ENCODE assay signal across 26 cellular contexts in genomic region chr16:53985865-53986264, GRCh38.
"Had no signal": no experiment of that assay in that cellular context is flagged by ENCODE, and none has a peak within 500 bp of the region (broad histone marks: within the 10 kb centered on the region; RNA-seq: fewer than 3 reads in every experiment).

No MANE protein-coding gene starts in this region.

- FAIRE-seq: TTC549 had no signal

- H3K36me3 ChIP-seq: brain microvascular endothelial cell had no signal

- DNase-seq: activated B cell treated with CpG ODN at 0.5 μM for 24 hours; activated CD4-positive, alpha-beta T cell treated with anti-CD3 and anti-CD28 coated beads for 1 hour; activated CD4-positive, alpha-beta T cell treated with anti-CD3 and anti-CD28 coated beads, Interleukin-2, amount 10 ng/mL, durations not matched to agents 24 days and 14 days; activated CD4-positive, alpha-beta T cell treated with anti-CD3 and anti-CD28 coated beads, Interleukin-2, amount 50 U/mL, for 48 hours; activated CD8-positive, alpha-beta memory T cell treated with anti-CD3 and anti-CD28 coated beads, Interleukin-2, amount 10 ng/mL, durations not matched to agents 7 days and 5 days; activated effector memory CD4-positive, alpha-beta T cell treated with Interleukin-2 at 50 U/mL for 16 hours; activated naive CD4-positive, alpha-beta T cell; activated naive CD8-positive, alpha-beta T cell treated with anti-CD3 and anti-CD28 coated beads, Interleukin-2, amount 50 U/mL, for 24 hours; activated T-cell treated with anti-CD3 and anti-CD28 coated beads, Interleukin-2, amount 50 U/mL, for 24 hours; amygdala; brain microvascular endothelial cell; caudate nucleus; KG1; NCI-H1092; NCI-H1930; NCI-H2107; NCI-H2171 treated with DMSO at 0.1 percent for 48 hours; NCI-H345; NCI-H510A; NCI-H526 treated with DMSO at 0.1 percent for 48 hours; NCI-H82; SIG-M5; T-helper 17 cell; T-helper 9 cell had no signal

- ATAC-seq: activated CD8-positive, alpha-beta memory T cell treated with anti-CD3 and anti-CD28 coated beads, Interleukin-2, amount 10 ng/mL, durations not matched to agents 7 days and 5 days; activated naive CD4-positive, alpha-beta T cell treated with anti-CD3 and anti-CD28 coated beads, Interleukin-2, amount 50 U/mL, for 72 hours; activated naive CD8-positive, alpha-beta T cell treated with anti-CD3 and anti-CD28 coated beads, Interleukin-2, amount 50 U/mL, for 24 hours; T-helper 17 cell had no signal

- H3K27me3 ChIP-seq: brain microvascular endothelial cell had no signal

- H3K27ac ChIP-seq: brain microvascular endothelial cell had no signal
